In genomic region chr19:44795398-44795987, GRCh38 we compare ENCODE assay signal across 1 cellular context.
TF ChIP-seq lines count a peak whose summit lies in the region.

No MANE protein-coding gene starts in this region.

TF ChIP-seq in GM23338, 12 proteins besides CTCF, POLR2A, EP300 and RAD21 (continued from another document):
- TF ChIP-seq ETS1 (IDR thresholded peaks at IDR 0.05) (no peak), POLR2AphosphoS5 (IDR thresholded peaks at IDR 0.05; ENCODE audit: low read depth) (no peak), CREB1 (CRISPR knock-in tag; IDR thresholded peaks at IDR 0.05; ENCODE audit: low read depth) (no peak), REST (IDR thresholded peaks at IDR 0.05; ENCODE audit: unreplicated experiment) (no peak), EZH2phosphoT487 (IDR thresholded peaks at IDR 0.05; ENCODE audit: unreplicated experiment) (no peak), EZH2 (IDR thresholded peaks at IDR 0.05; ENCODE audit: low read depth, unreplicated experiment) (no peak), ZNF462 (CRISPR knock-in tag; IDR thresholded peaks at IDR 0.05) (no peak), NANOG (IDR thresholded peaks at IDR 0.05; ENCODE audit: borderline replicate concordance) (no peak)
